1 cellular context compared by ENCODE assay signal in the genomic region with DNA sequence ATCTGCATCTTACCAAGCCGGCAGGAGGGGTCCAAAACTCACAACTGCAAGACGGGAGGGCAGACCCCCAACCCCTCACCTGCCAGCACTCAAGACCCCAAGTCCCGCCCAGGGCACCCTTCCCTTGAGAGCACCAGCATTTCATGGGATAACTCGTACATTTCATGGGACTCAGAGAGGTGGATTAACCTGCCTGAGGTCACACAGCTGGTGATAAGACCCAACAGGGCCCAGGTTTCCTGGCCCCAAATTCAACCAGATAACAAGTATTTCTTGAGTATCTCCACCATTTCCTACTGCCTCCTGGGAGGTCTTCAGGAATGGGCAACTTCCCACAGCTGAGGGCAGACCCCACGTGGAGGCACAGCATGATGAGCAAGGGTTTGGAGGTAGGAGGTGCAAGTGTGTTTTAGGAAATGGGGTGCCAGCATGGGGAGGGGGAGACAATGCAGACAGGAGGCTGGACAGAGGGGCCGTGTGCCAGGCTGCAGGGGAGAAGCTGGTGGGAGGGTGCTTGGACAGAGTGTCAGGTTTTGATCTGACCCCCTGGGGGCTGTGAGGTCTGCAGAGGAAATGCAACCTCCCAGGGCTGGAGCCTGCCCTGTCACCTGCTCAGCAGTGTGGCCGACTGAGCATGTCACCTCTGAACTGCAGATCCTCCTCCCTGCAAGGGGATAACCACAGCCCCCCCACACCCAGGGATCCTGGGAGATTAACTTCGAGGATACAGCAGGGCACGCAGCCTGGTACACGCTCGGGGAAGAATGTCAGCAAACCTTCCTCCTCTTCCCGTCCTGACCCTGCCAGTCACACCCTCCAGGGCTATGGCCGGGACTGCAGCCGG.
TF ChIP-seq lines count a peak whose summit lies in the region.

No MANE protein-coding gene starts in this region.

TF ChIP-seq in K562, 482 proteins besides CTCF, POLR2A, EP300 and RAD21:
- TF ChIP-seq, protein P1, sequence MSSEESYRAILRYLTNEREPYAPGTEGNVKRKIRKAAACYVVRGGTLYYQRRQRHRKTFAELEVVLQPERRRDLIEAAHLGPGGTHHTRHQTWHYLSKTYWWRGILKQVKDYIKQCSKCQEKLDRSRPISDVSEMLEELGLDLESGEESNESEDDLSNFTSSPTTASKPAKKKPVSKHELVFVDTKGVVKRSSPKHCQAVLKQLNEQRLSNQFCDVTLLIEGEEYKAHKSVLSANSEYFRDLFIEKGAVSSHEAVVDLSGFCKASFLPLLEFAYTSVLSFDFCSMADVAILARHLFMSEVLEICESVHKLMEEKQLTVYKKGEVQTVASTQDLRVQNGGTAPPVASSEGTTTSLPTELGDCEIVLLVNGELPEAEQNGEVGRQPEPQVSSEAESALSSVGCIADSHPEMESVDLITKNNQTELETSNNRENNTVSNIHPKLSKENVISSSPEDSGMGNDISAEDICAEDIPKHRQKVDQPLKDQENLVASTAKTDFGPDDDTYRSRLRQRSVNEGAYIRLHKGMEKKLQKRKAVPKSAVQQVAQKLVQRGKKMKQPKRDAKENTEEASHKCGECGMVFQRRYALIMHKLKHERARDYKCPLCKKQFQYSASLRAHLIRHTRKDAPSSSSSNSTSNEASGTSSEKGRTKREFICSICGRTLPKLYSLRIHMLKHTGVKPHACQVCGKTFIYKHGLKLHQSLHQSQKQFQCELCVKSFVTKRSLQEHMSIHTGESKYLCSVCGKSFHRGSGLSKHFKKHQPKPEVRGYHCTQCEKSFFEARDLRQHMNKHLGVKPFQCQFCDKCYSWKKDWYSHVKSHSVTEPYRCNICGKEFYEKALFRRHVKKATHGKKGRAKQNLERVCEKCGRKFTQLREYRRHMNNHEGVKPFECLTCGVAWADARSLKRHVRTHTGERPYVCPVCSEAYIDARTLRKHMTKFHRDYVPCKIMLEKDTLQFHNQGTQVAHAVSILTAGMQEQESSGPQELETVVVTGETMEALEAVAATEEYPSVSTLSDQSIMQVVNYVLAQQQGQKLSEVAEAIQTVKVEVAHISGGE (CRISPR knock-in tag; IDR thresholded peaks at IDR 0.05): no peak
- TF ChIP-seq, protein P2, sequence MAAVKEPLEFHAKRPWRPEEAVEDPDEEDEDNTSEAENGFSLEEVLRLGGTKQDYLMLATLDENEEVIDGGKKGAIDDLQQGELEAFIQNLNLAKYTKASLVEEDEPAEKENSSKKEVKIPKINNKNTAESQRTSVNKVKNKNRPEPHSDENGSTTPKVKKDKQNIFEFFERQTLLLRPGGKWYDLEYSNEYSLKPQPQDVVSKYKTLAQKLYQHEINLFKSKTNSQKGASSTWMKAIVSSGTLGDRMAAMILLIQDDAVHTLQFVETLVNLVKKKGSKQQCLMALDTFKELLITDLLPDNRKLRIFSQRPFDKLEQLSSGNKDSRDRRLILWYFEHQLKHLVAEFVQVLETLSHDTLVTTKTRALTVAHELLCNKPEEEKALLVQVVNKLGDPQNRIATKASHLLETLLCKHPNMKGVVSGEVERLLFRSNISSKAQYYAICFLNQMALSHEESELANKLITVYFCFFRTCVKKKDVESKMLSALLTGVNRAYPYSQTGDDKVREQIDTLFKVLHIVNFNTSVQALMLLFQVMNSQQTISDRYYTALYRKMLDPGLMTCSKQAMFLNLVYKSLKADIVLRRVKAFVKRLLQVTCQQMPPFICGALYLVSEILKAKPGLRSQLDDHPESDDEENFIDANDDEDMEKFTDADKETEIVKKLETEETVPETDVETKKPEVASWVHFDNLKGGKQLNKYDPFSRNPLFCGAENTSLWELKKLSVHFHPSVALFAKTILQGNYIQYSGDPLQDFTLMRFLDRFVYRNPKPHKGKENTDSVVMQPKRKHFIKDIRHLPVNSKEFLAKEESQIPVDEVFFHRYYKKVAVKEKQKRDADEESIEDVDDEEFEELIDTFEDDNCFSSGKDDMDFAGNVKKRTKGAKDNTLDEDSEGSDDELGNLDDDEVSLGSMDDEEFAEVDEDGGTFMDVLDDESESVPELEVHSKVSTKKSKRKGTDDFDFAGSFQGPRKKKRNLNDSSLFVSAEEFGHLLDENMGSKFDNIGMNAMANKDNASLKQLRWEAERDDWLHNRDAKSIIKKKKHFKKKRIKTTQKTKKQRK (IDR thresholded peaks at IDR 0.05; ENCODE audit: borderline replicate concordance, low read depth, low read length): no peak
- TF ChIP-seq, protein P3, sequence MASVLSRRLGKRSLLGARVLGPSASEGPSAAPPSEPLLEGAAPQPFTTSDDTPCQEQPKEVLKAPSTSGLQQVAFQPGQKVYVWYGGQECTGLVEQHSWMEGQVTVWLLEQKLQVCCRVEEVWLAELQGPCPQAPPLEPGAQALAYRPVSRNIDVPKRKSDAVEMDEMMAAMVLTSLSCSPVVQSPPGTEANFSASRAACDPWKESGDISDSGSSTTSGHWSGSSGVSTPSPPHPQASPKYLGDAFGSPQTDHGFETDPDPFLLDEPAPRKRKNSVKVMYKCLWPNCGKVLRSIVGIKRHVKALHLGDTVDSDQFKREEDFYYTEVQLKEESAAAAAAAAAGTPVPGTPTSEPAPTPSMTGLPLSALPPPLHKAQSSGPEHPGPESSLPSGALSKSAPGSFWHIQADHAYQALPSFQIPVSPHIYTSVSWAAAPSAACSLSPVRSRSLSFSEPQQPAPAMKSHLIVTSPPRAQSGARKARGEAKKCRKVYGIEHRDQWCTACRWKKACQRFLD (CRISPR knock-in tag; IDR thresholded peaks at IDR 0.05): no peak
- TF ChIP-seq SMARCA5 (IDR thresholded peaks at IDR 0.05): 0 out of 2 replicates have a peak, but pooled peaks have one; percentile 20
- no peak for TF ChIP-seq XRCC5 (IDR thresholded peaks at IDR 0.05; ENCODE audit: low read depth, low read length)
- peak; percentile 57 for TF ChIP-seq RBM25 (IDR thresholded peaks at IDR 0.05; ENCODE audit: low read depth, low read length, severe bottlenecking)
- TF ChIP-seq HNRNPK (IDR thresholded peaks at IDR 0.05; ENCODE audit: low read depth, low read length, poor library complexity, severe bottlenecking): no peak
- TF ChIP-seq RBFOX2 (IDR thresholded peaks at IDR 0.05; ENCODE audit: low read depth, low read length): no peak
- TF ChIP-seq ZFP36 (IDR thresholded peaks at IDR 0.05; ENCODE audit: low read depth, low read length, partially characterized antibody): peak; percentile 75
- TF ChIP-seq TCF7L2 (IDR thresholded peaks at IDR 0.05; ENCODE audit: low read depth, low read length): no peak
- TF ChIP-seq, protein P4, sequence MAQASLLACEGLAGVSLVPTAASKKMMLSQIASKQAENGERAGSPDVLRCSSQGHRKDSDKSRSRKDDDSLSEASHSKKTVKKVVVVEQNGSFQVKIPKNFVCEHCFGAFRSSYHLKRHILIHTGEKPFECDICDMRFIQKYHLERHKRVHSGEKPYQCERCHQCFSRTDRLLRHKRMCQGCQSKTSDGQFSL (CRISPR knock-in tag; IDR thresholded peaks at IDR 0.05): 0 out of 2 replicates have a peak, but pooled peaks have one; percentile 28
- TF ChIP-seq, protein P4 (tag; IDR thresholded peaks at IDR 0.05): no peak
- TF ChIP-seq FIP1L1 (IDR thresholded peaks at IDR 0.05; ENCODE audit: low read depth, low read length, poor library complexity, severe bottlenecking): no peak
- TF ChIP-seq ZNF253 (CRISPR knock-in tag; conservative IDR thresholded peaks at IDR 0.05): no peak
- TF ChIP-seq BCOR (IDR thresholded peaks at IDR 0.05): peak; percentile 56
- no peak for TF ChIP-seq SREBF2 (CRISPR knock-in tag; IDR thresholded peaks at IDR 0.05)
